ENCODE assay signal across 18 cellular contexts in the genomic region with DNA sequence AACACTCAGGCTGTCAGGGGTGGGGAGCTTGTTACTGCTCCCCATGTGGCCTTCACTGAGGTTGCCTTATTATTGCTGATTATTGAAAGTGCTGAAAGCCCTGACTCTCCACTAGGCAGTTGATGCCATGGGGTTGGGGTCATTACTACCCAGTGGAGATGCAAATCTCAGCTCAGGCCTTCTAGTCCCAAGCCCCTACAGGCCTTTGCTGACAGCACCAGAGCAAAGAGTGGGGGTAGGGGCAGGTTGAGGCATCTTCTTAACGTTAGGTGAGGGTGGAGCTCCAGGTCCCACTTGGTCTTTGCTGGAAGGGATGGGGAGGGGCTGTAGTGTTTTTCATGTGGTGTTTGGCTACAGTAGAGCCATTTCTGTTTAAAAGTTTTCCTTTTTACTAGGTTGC.
DNase-seq lines count a peak whose midpoint lies in the region; ATAC-seq and TF ChIP-seq lines count a peak whose summit lies in the region.
"Had no signal": no experiment of that assay in that cellular context is flagged by ENCODE, and none has a peak within 500 bp of the region (broad histone marks: within the 10 kb centered on the region; RNA-seq: fewer than 3 reads in every experiment).

No MANE protein-coding gene starts in this region.

- peaks cover 97% of the 10 kb centered on the region for H3K4me1 Mint-ChIP-seq in activated naive CD4-positive, alpha-beta T cell treated with anti-CD3 and anti-CD28 coated beads, Interleukin-2, amount 10 ng/mL, durations not matched to agents 7 days and 5 days
- H3K4me1 Mint-ChIP-seq in activated T-helper 17 cell treated with anti-CD3 and anti-CD28 coated beads, Interleukin-2, amount 50 U/mL, for 72 hours: peaks cover 48% of the 10 kb centered on the region
- H3K4me1 Mint-ChIP-seq in naive thymus-derived CD4-positive, alpha-beta T cell: peaks cover 37 to 100% (median 96%) of the 10 kb centered on the region in 7 donors

- no peaks in the 10 kb centered on the region for H4K20me1 ChIP-seq in DND-41 (ENCODE audit: insufficient read depth, low read length)

- H3K27ac Mint-ChIP-seq in activated naive CD4-positive, alpha-beta T cell treated with anti-CD3 and anti-CD28 coated beads, Interleukin-2, amount 10 ng/mL, durations not matched to agents 7 days and 5 days: peak overlapping the region; percentile 64
- H3K27ac Mint-ChIP-seq in activated T-helper 17 cell treated with anti-CD3 and anti-CD28 coated beads, Interleukin-2, amount 50 U/mL, for 72 hours: peak overlapping the region; percentile 69
- H3K27ac Mint-ChIP-seq in naive thymus-derived CD4-positive, alpha-beta T cell: peak overlapping the region in 8 of 9 donors; percentile 53 to 95 (median 88)

- intact Hi-C loops in naive thymus-derived CD4-positive, alpha-beta T cell (cut with micrococcal nuclease): no loop called here

- no peak overlapping the region for H2AFZ ChIP-seq in DND-41 (ENCODE audit: low read depth, low read length)

- H3K9me3 ChIP-seq in DND-41 (ENCODE audit: insufficient read depth, low read length, severe bottlenecking): no peaks in the 10 kb centered on the region
- peaks cover 0 to 6% (median 0%) of the 10 kb centered on the region in 3 experiments for H3K9me3 ChIP-seq in naive thymus-derived CD4-positive, alpha-beta T cell (ENCODE audit: control insufficient read depth in 2 of 3, low read length in 3 of 3)

- H3K9me3 Mint-ChIP-seq in activated naive CD4-positive, alpha-beta T cell treated with anti-CD3 and anti-CD28 coated beads, Interleukin-2, amount 10 ng/mL, durations not matched to agents 7 days and 5 days: peaks cover 14% of the 10 kb centered on the region
- peaks cover 3% of the 10 kb centered on the region for H3K9me3 Mint-ChIP-seq in activated T-helper 17 cell treated with anti-CD3 and anti-CD28 coated beads, Interleukin-2, amount 50 U/mL, for 72 hours
- peaks cover 0 to 33% (median 11%) of the 10 kb centered on the region in 11 donors for H3K9me3 Mint-ChIP-seq in naive thymus-derived CD4-positive, alpha-beta T cell

- H3K4me3 Mint-ChIP-seq in activated naive CD4-positive, alpha-beta T cell treated with anti-CD3 and anti-CD28 coated beads, Interleukin-2, amount 10 ng/mL, durations not matched to agents 7 days and 5 days: no peak overlapping the region
- H3K4me3 Mint-ChIP-seq in activated T-helper 17 cell treated with anti-CD3 and anti-CD28 coated beads, Interleukin-2, amount 50 U/mL, for 72 hours: peak overlapping the region; percentile 34
- peak overlapping the region in 7 of 10 donors; percentile 3 to 89 (median 33) for H3K4me3 Mint-ChIP-seq in naive thymus-derived CD4-positive, alpha-beta T cell

- ATAC-seq in DND-41 (ENCODE audit: insufficient read depth, low read depth) (0 out of 3 replicates have a peak, but pooled peaks have one; percentile 3), HG03025 (IDR thresholded peaks at IDR 0.05; ENCODE audit: low FRiP score, unreplicated experiment) (no peak)
- no peak for ATAC-seq in activated T-helper 17 cell treated with anti-CD3 and anti-CD28 coated beads, Interleukin-2, amount 50 U/mL, for 72 hours (replicated peaks)
- no peak for ATAC-seq in naive thymus-derived CD4-positive, alpha-beta T cell

- no peak overlapping the region for H3K9ac ChIP-seq in DND-41 (ENCODE audit: low read depth, low read length)

- H3K27me3 ChIP-seq in DND-41 (ENCODE audit: insufficient read depth, low read length, poor library complexity): no peaks in the 10 kb centered on the region
- H3K27me3 ChIP-seq in naive thymus-derived CD4-positive, alpha-beta T cell (ENCODE audit: control insufficient read depth in 2 of 2, insufficient read depth in 2 of 2, low read length in 2 of 2): no peaks in the 10 kb centered on the region

- H3K4me3 ChIP-seq in DND-41 (ENCODE audit: low read depth in 1 of 2, low read length in 2 of 2) (no peak overlapping the region), foreskin fibroblast (ENCODE audit: low read depth in 1 of 2, low read length in 2 of 2) (no peak overlapping the region)
- H3K4me3 ChIP-seq in naive thymus-derived CD4-positive, alpha-beta T cell (ENCODE audit: low read length): no peak overlapping the region

- POLR2A ChIA-PET in naive thymus-derived CD4-positive, alpha-beta T cell (lab: Charles Lee): interaction anchor here (0.9 kb wide), 1 partner anchor 163 kb away, joined by 3 read pairs; no protein-coding TSS in a partner anchor

- H3K4me2 ChIP-seq in DND-41 (ENCODE audit: insufficient read depth, low read length): no peak overlapping the region

- H3K4me1 ChIP-seq in DND-41 (ENCODE audit: insufficient read depth, low read length): peaks cover 7% of the 10 kb centered on the region
- peaks cover 69 to 98% of the 10 kb centered on the region in 2 donors for H3K4me1 ChIP-seq in naive thymus-derived CD4-positive, alpha-beta T cell (ENCODE audit: control insufficient read depth in 2 of 2, insufficient read depth in 2 of 2, low read length in 2 of 2)

- H3K27ac ChIP-seq in DND-41 (ENCODE audit: low read length): no peak overlapping the region
- H3K27ac ChIP-seq in naive thymus-derived CD4-positive, alpha-beta T cell (ENCODE audit: low read depth, low read length): peak overlapping the region; percentile 16
- H3K27ac ChIP-seq: C4-2B had no signal

- H3K79me2 ChIP-seq in DND-41 (ENCODE audit: insufficient read depth, low read length): no peaks in the 10 kb centered on the region

- CTCF ChIA-PET in activated naive CD4-positive, alpha-beta T cell treated with anti-CD3 and anti-CD28 coated beads, Interleukin-2, amount 10 ng/mL, durations not matched to agents 7 days and 5 days (lab: Charles Lee): no interaction called here
- CTCF ChIA-PET in naive thymus-derived CD4-positive, alpha-beta T cell (lab: Charles Lee): interaction anchor here (0.7 kb wide), 1 partner anchor 513 kb away, joined by 3 read pairs; no protein-coding TSS in a partner anchor

- no peak for DNase-seq in activated naive CD4-positive, alpha-beta T cell treated with anti-CD3 and anti-CD28 coated beads, Interleukin-2, amount 10 ng/mL, durations not matched to agents 7 days and 5 days
- no peak for DNase-seq in activated naive CD4-positive, alpha-beta T cell treated with anti-CD3 and anti-CD28 coated beads, Interleukin-2, amount 50 U/mL, for 16 hours
- DNase-seq in DND-41 (no peak), foreskin fibroblast (no peak)
- no peak for DNase-seq in naive thymus-derived CD4-positive, alpha-beta T cell
- no peak for DNase-seq in stimulated activated naive CD4-positive, alpha-beta T cell (lab: John Stamatoyannopoulos, UW)
- DNase-seq: Calu3, DMS53, HCEC 1CT, NCI-H1436 treated with DMSO at 0.1 percent for 48 hours, NCI-H2029 treated with DMSO at 0.1 percent for 48 hours, NCI-H2171 treated with DMSO at 0.1 percent for 48 hours, NCI-H748 treated with DMSO at 0.1 percent for 48 hours, OCI-M1, SHP77 treated with DMSO at 0.1 percent for 48 hours had no signal

- no peaks in the 10 kb centered on the region for H3K27me3 Mint-ChIP-seq in activated naive CD4-positive, alpha-beta T cell treated with anti-CD3 and anti-CD28 coated beads, Interleukin-2, amount 10 ng/mL, durations not matched to agents 7 days and 5 days
- no peaks in the 10 kb centered on the region for H3K27me3 Mint-ChIP-seq in activated T-helper 17 cell treated with anti-CD3 and anti-CD28 coated beads, Interleukin-2, amount 50 U/mL, for 72 hours
- no peaks in the 10 kb centered on the region for H3K27me3 Mint-ChIP-seq in naive thymus-derived CD4-positive, alpha-beta T cell

- H3K36me3 ChIP-seq in DND-41 (ENCODE audit: insufficient read depth, low read length): peaks cover 23% of the 10 kb centered on the region
- no peaks in the 10 kb centered on the region for H3K36me3 ChIP-seq in naive thymus-derived CD4-positive, alpha-beta T cell (ENCODE audit: control insufficient read depth in 2 of 3, insufficient read depth in 3 of 3, low read length in 3 of 3)

- TF ChIP-seq CTCF in DND-41 (IDR thresholded peaks at IDR 0.05; ENCODE audit: borderline replicate concordance, extremely low read depth, low read length, poor library complexity, severe bottlenecking) (no peak), foreskin fibroblast (IDR thresholded peaks at IDR 0.05; ENCODE audit: low read depth, low read length) (no peak)

- H3K36me3 Mint-ChIP-seq in activated naive CD4-positive, alpha-beta T cell treated with anti-CD3 and anti-CD28 coated beads, Interleukin-2, amount 10 ng/mL, durations not matched to agents 7 days and 5 days: peaks cover 58% of the 10 kb centered on the region
- H3K36me3 Mint-ChIP-seq in activated T-helper 17 cell treated with anti-CD3 and anti-CD28 coated beads, Interleukin-2, amount 50 U/mL, for 72 hours (ENCODE audit: low read depth): peaks cover 21% of the 10 kb centered on the region
- H3K36me3 Mint-ChIP-seq in naive thymus-derived CD4-positive, alpha-beta T cell: peaks cover 9 to 50% (median 36%) of the 10 kb centered on the region in 5 donors
